ENCODE assay signal across 28 cellular contexts in genomic region chr1:6966326-6966725, GRCh38.
"Had no signal": no experiment of that assay in that cellular context is flagged by ENCODE, and none has a peak within 500 bp of the region (broad histone marks: within the 10 kb centered on the region; RNA-seq: fewer than 3 reads in every experiment).

No MANE protein-coding gene starts in this region.

- H3K4me3 ChIP-seq: ovary, right lobe of liver, sigmoid colon, skin epidermis, smooth muscle cell, spleen, stomach, thoracic aorta, thyroid gland, tibial nerve, upper lobe of left lung, vagina had no signal

- FAIRE-seq: urothelium cell line had no signal

- ATAC-seq: naive thymus-derived CD8-positive, alpha-beta T cell; natural killer cell treated with Interleukin-12 subunit alpha and Interleukin-12 subunit beta and Interleukin-15 and Interleukin-18, amount 100 ng/mL, for 72 hours; psoas muscle; right cardiac atrium; right lobe of liver; stimulated activated effector memory CD8-positive, alpha-beta T cell treated with anti-CD3 and anti-CD28 coated beads, Interleukin-12 subunit alpha, Interleukin-12 subunit beta, amount 100 ng/mL, for 72 hours; stimulated activated naive B cell treated with anti-CD40 and anti-IgM and Interleukin-4, amounts not matched to agents 10 μg/mL and 1 μg/mL and 100 μg/mL, for 72 hours had no signal

- H3K9ac ChIP-seq: parathyroid adenoma had no signal

- H3K36me3 ChIP-seq: neutrophil, ovary, right lobe of liver, sigmoid colon, spleen, stomach, thoracic aorta, thyroid gland, tibial nerve, upper lobe of left lung, vagina had no signal

- H3K27ac ChIP-seq: neutrophil, ovary, parathyroid adenoma, psoas muscle, right lobe of liver, sigmoid colon, spleen, stomach, thoracic aorta, thyroid gland, tibial nerve, upper lobe of left lung, vagina had no signal

- H3K79me2 ChIP-seq: parathyroid adenoma had no signal

- H3K4me1 ChIP-seq: parathyroid adenoma had no signal

- H3K4me2 ChIP-seq: smooth muscle cell had no signal

- H3K9me3 ChIP-seq: neutrophil, ovary, psoas muscle, right lobe of liver, sigmoid colon, spleen, stomach, thoracic aorta, thyroid gland, tibial nerve, upper lobe of left lung, vagina had no signal

- H2AFZ ChIP-seq: parathyroid adenoma had no signal

- DNase-seq: naive thymus-derived CD8-positive, alpha-beta T cell; nephron progenitor cell; nucleus accumbens; ovary; psoas muscle; right cardiac atrium; right lobe of liver; sigmoid colon; stimulated activated CD4-positive, alpha-beta T cell treated with anti-CD3 and anti-CD28 coated beads, Interleukin-12 subunit alpha, Interleukin-12 subunit beta, amount 100 ng/mL, for 4 hours; stimulated activated CD4-positive, alpha-beta T cell treated with anti-CD3 and anti-CD28 coated beads, Interleukin-1b, Interleukin-23, amount 100 ng/mL, for 48 hours; stimulated activated CD4-positive, alpha-beta T cell treated with anti-CD3 and anti-CD28 coated beads, Interleukin-4, amount 100 ng/mL, for 1 hour; stimulated activated naive B cell treated with anti-CD40 and anti-IgM and Interleukin-4, amounts not matched to agents 10 μg/mL and 1 μg/mL and 100 μg/mL, for 72 hours; stimulated activated naive CD4-positive, alpha-beta T cell treated with Interleukin-2 at 50 U/mL for 16 hours; stomach; thyroid gland; trophoblast cell; upper lobe of left lung had no signal

- H3K27me3 ChIP-seq: ovary, right lobe of liver, vagina had no signal
